ENCODE assay signal across 23 cellular contexts in genomic region chrX:150933945-150934350, GRCh38. TPM values are rescaled to one million over a fixed set of nuclear protein-coding genes. Genes with fewer than 3 reads are reported as not detected.
A peak's percentile ranks its signal among the peaks of the same experiment; 100 is the strongest.
DNase-seq lines count a peak whose midpoint lies in the region; ATAC-seq and TF ChIP-seq lines count a peak whose summit lies in the region.
"Had no signal": no experiment of that assay in that cellular context is flagged by ENCODE, and none has a peak within 500 bp of the region (broad histone marks: within the 10 kb centered on the region; RNA-seq: fewer than 3 reads in every experiment).

No MANE protein-coding gene starts in this region.

- H3K27ac ChIP-seq in GM23248 (peak overlapping the region; percentile 37; the same call in 1 of the 2 replicates), PC-3 (ENCODE audit: low read length) (no peak overlapping the region), sigmoid colon (peak overlapping the region in 3 of 4 donors; percentile 35 to 67 (median 63)), psoas muscle (no peak overlapping the region)
- no peak overlapping the region for H3K27ac ChIP-seq in naive thymus-derived CD4-positive, alpha-beta T cell (ENCODE audit: low read depth, low read length)
- H3K27ac ChIP-seq: brain microvascular endothelial cell, heart right ventricle, skin epidermis had no signal

- H4K20me1 ChIP-seq in GM23248 (ENCODE audit: insufficient read depth) (no peaks in the 10 kb centered on the region), PC-3 (ENCODE audit: low read length) (no peaks in the 10 kb centered on the region)

- H3K9me3 ChIP-seq in GM23248 (ENCODE audit: low read depth) (no peaks in the 10 kb centered on the region), PC-3 (ENCODE audit: low read length) (no peaks in the 10 kb centered on the region), sigmoid colon (peaks cover 0 to 6% (median 0%) of the 10 kb centered on the region in 4 donors), psoas muscle (no peaks in the 10 kb centered on the region)
- H3K9me3 ChIP-seq in naive thymus-derived CD4-positive, alpha-beta T cell (ENCODE audit: control insufficient read depth in 2 of 3, low read length in 3 of 3) = no peaks in the 10 kb centered on the region
- H3K9me3 ChIP-seq: uterus had no signal

- no TSS peak for BruUV-seq in PC-3 (replicated peaks; lab: Mats Ljungman, UMichigan)

- TF ChIP-seq CTCF in PC-3 (conservative IDR thresholded peaks at IDR 0.05; ENCODE audit: low read depth, low read length) = no peak
- no peak for TF ChIP-seq CTCF in sigmoid colon (IDR thresholded peaks at IDR 0.05)
- no peak for TF ChIP-seq CTCF in psoas muscle (IDR thresholded peaks at IDR 0.05)

- H2AFZ ChIP-seq in GM23248 = no peak overlapping the region
- peak overlapping the region; percentile 67 for H2AFZ ChIP-seq in PC-3 (ENCODE audit: low read length)

- H3K27me3 Mint-ChIP-seq in naive thymus-derived CD4-positive, alpha-beta T cell = peaks cover 0 to 2% (median 0%) of the 10 kb centered on the region in 5 donors
- H3K27me3 Mint-ChIP-seq: activated CD4-positive, alpha-beta memory T cell treated with anti-CD3 and anti-CD28 coated beads for 36 hours; stimulated activated memory B cell treated with anti-CD40 and anti-IgM and Interleukin-4, amounts not matched to agents 10 μg/mL and 1 μg/mL and 100 μg/mL, for 72 hours had no signal

- in situ Hi-C loops in GM23248 (cut with MboI) = no loop called here

- H3K9ac ChIP-seq in GM23248 (no peak overlapping the region), PC-3 (ENCODE audit: low read length) (no peak overlapping the region)

- H3K9me2 ChIP-seq in GM23248 (ENCODE audit: insufficient read depth) (no peaks in the 10 kb centered on the region), PC-3 (replicated peaks; ENCODE audit: low read length) (no peaks in the 10 kb centered on the region)

- H3K4me1 ChIP-seq in GM23248 (ENCODE audit: insufficient read depth) (peaks cover 6% of the 10 kb centered on the region; the same call in 1 of the 2 replicates), PC-3 (ENCODE audit: insufficient read depth, low read length) (peaks cover 14% of the 10 kb centered on the region; the same call in 1 of the 2 replicates), sigmoid colon (peaks cover 0 to 9% (median 3%) of the 10 kb centered on the region in 4 donors), psoas muscle (no peaks in the 10 kb centered on the region)
- H3K4me1 ChIP-seq in naive thymus-derived CD4-positive, alpha-beta T cell (ENCODE audit: control insufficient read depth in 2 of 2, insufficient read depth in 2 of 2, low read length in 2 of 2) = no peaks in the 10 kb centered on the region
- H3K4me1 ChIP-seq: heart right ventricle, uterus had no signal

- H3K4me2 ChIP-seq in GM23248 (ENCODE audit: unreplicated experiment) (no peak overlapping the region), PC-3 (ENCODE audit: low read length) (0 out of 2 replicates have a peak overlapping the region, but pooled peaks have one; percentile 11)

- no peak overlapping the region for H3K27ac Mint-ChIP-seq in naive thymus-derived CD4-positive, alpha-beta T cell
- H3K27ac Mint-ChIP-seq: activated CD4-positive, alpha-beta memory T cell treated with anti-CD3 and anti-CD28 coated beads for 36 hours; CD8-positive, alpha-beta T cell; dendritic cell treated with granulocyte-macrophage colony-stimulating factor and Interleukin-4, amounts not matched to agents 40 ng/mL and 50 ng/mL, for 4 days; natural killer cell; stimulated activated memory B cell treated with anti-CD40 and anti-IgM and Interleukin-4, amounts not matched to agents 10 μg/mL and 1 μg/mL and 100 μg/mL, for 72 hours had no signal

- no peaks in the 10 kb centered on the region for H3K27me3 ChIP-seq in GM23248 (replicated peaks; ENCODE audit: insufficient read depth)
- no peaks in the 10 kb centered on the region for H3K27me3 ChIP-seq in PC-3 (ENCODE audit: low read length)
- no peaks in the 10 kb centered on the region for H3K27me3 ChIP-seq in sigmoid colon
- no peaks in the 10 kb centered on the region for H3K27me3 ChIP-seq in naive thymus-derived CD4-positive, alpha-beta T cell (ENCODE audit: control insufficient read depth in 2 of 2, insufficient read depth in 2 of 2, low read length in 2 of 2)
- H3K27me3 ChIP-seq in psoas muscle (ENCODE audit: insufficient read depth in 3 of 3, low read length in 2 of 3) = peaks cover 0 to 7% (median 0%) of the 10 kb centered on the region in 3 donors
- H3K27me3 ChIP-seq: brain microvascular endothelial cell, heart right ventricle, uterus had no signal

- WGBS in GM23248 (ENCODE audit: low coverage in 1 of 2, low lambda C conversion rate in 2 of 2, missing lambda C conversion rate in 2 of 2), 2 experiments = 65 to 67% methylated on average over 5 of the region's 5 CpGs
- 61 to 74% methylated on average over 5 of the region's 5 CpGs for WGBS in sigmoid colon, 2 donors
- 67 to 82% (median 67%) methylated on average over 5 of the region's 5 CpGs for WGBS in psoas muscle, 3 donors

- CTCF ChIA-PET in PC-3 (lab: Charles Lee) = no interaction called here
- CTCF ChIA-PET in naive thymus-derived CD4-positive, alpha-beta T cell (lab: Charles Lee) = no interaction called here

- intact Hi-C loops in PC-3 (cut with micrococcal nuclease) = no loop called here
- intact Hi-C loops in sigmoid colon (cut with DNase I) = loop anchor here (2.0 kb wide), 1 partner anchor 35 kb away; the partner anchor contains the start of gene CD99L2
- intact Hi-C loops in naive thymus-derived CD4-positive, alpha-beta T cell (cut with micrococcal nuclease) = no loop called here
- intact Hi-C loops in psoas muscle (cut with DNase I) = no loop called here

- H3K36me3 ChIP-seq in GM23248 (ENCODE audit: low read depth) (no peaks in the 10 kb centered on the region), PC-3 (ENCODE audit: low read depth, low read length) (no peaks in the 10 kb centered on the region), sigmoid colon (no peaks in the 10 kb centered on the region), psoas muscle (ENCODE audit: insufficient read depth in 1 of 2, low read depth in 1 of 2) (no peaks in the 10 kb centered on the region)
- H3K36me3 ChIP-seq in naive thymus-derived CD4-positive, alpha-beta T cell (ENCODE audit: control insufficient read depth in 2 of 3, insufficient read depth in 3 of 3, low read length in 3 of 3) = no peaks in the 10 kb centered on the region
- H3K36me3 ChIP-seq: brain microvascular endothelial cell, heart right ventricle, uterus had no signal

- no peaks in the 10 kb centered on the region for H3K36me3 Mint-ChIP-seq in naive thymus-derived CD4-positive, alpha-beta T cell
- H3K36me3 Mint-ChIP-seq: activated CD4-positive, alpha-beta memory T cell treated with anti-CD3 and anti-CD28 coated beads for 36 hours; CD8-positive, alpha-beta T cell; natural killer cell; stimulated activated memory B cell treated with anti-CD40 and anti-IgM and Interleukin-4, amounts not matched to agents 10 μg/mL and 1 μg/mL and 100 μg/mL, for 72 hours had no signal

- no peaks in the 10 kb centered on the region for H3F3A ChIP-seq in GM23248 (ENCODE audit: insufficient read depth)
- no peaks in the 10 kb centered on the region for H3F3A ChIP-seq in PC-3 (ENCODE audit: low read length, unreplicated experiment)

- TF ChIP-seq EP300 in sigmoid colon (IDR thresholded peaks at IDR 0.05) = no peak

- POLR2A ChIA-PET in PC-3 (lab: Charles Lee; ENCODE audit: unreplicated experiment) = interaction anchor here (0.8 kb wide), 1 partner anchor 36 kb away, joined by 3 read pairs; no protein-coding TSS in a partner anchor
- POLR2A ChIA-PET in naive thymus-derived CD4-positive, alpha-beta T cell (lab: Charles Lee) = no interaction called here

- no peak overlapping the region for H3K4me3 Mint-ChIP-seq in naive thymus-derived CD4-positive, alpha-beta T cell
- H3K4me3 Mint-ChIP-seq: activated CD4-positive, alpha-beta memory T cell treated with anti-CD3 and anti-CD28 coated beads for 36 hours; CD8-positive, alpha-beta T cell; dendritic cell treated with granulocyte-macrophage colony-stimulating factor and Interleukin-4, amounts not matched to agents 40 ng/mL and 50 ng/mL, for 4 days; natural killer cell; stimulated activated memory B cell treated with anti-CD40 and anti-IgM and Interleukin-4, amounts not matched to agents 10 μg/mL and 1 μg/mL and 100 μg/mL, for 72 hours had no signal

- H3K79me2 ChIP-seq in GM23248 (ENCODE audit: insufficient read depth) (no peaks in the 10 kb centered on the region), PC-3 (ENCODE audit: low read length) (no peaks in the 10 kb centered on the region)

- no peaks in the 10 kb centered on the region for H3K4me1 Mint-ChIP-seq in naive thymus-derived CD4-positive, alpha-beta T cell
- H3K4me1 Mint-ChIP-seq: natural killer cell; stimulated activated memory B cell treated with anti-CD40 and anti-IgM and Interleukin-4, amounts not matched to agents 10 μg/mL and 1 μg/mL and 100 μg/mL, for 72 hours had no signal

- peak; percentile 27 for ATAC-seq in PC-3
- ATAC-seq in naive thymus-derived CD4-positive, alpha-beta T cell = no peak
- no peak for ATAC-seq in psoas muscle
- ATAC-seq: CD8-positive, alpha-beta T cell; natural killer cell; stimulated activated memory B cell treated with anti-CD40 and anti-IgM and Interleukin-4, amounts not matched to agents 10 μg/mL and 1 μg/mL and 100 μg/mL, for 72 hours had no signal

- peak; percentile 3 for DNase-seq in GM23248
- DNase-seq in PC-3 = no peak
- peak; percentile 8 for DNase-seq in fibroblast of peridontal ligament (ENCODE audit: extremely low read depth)
- DNase-seq in sigmoid colon = no peak
- no peak for DNase-seq in naive thymus-derived CD4-positive, alpha-beta T cell
- no peak for DNase-seq in activated gamma-delta T cell (lab: John Stamatoyannopoulos, UW)
- DNase-seq in psoas muscle = no peak
- DNase-seq: activated CD4-positive, alpha-beta memory T cell treated with anti-CD3 and anti-CD28 coated beads for 36 hours; activated CD4-positive, CD25-positive, alpha-beta regulatory T cell; activated effector memory CD4-positive, alpha-beta T cell treated with anti-CD3 and anti-CD28 coated beads, Interleukin-2, amount 50 U/mL, for 16 hours; CD8-positive, alpha-beta T cell; GF-D8; natural killer cell; NCI-H1417; NCI-H526; stimulated activated CD4-positive, alpha-beta T cell treated with anti-CD3 and anti-CD28 coated beads, Interleukin-1b, Interleukin-23, amount 100 ng/mL, for 48 hours; T-helper 9 cell had no signal

- peaks cover 0 to 2% (median 0%) of the 10 kb centered on the region in 11 donors for H3K9me3 Mint-ChIP-seq in naive thymus-derived CD4-positive, alpha-beta T cell
- H3K9me3 Mint-ChIP-seq: activated CD4-positive, alpha-beta memory T cell treated with anti-CD3 and anti-CD28 coated beads for 36 hours; CD8-positive, alpha-beta T cell; natural killer cell had no signal

- TF ChIP-seq POLR2A in sigmoid colon (IDR thresholded peaks at IDR 0.05) = no peak

- H3K4me3 ChIP-seq in GM23248 (no peak overlapping the region), PC-3 (ENCODE audit: low read length) (no peak overlapping the region), sigmoid colon (no peak overlapping the region), psoas muscle (no peak overlapping the region)
- no peak overlapping the region for H3K4me3 ChIP-seq in naive thymus-derived CD4-positive, alpha-beta T cell (ENCODE audit: low read length)
- H3K4me3 ChIP-seq: heart right ventricle, skin epidermis, uterus had no signal

RNA-seq across cellular contexts. Expression of gene CD99L2, which starts 35.5 kb away (rescaled TPM):
- total RNA-seq in GM23248 (2014; rRNA removed; shearing (Covaris generic)) = 71.7 and 76.0 TPM in 2 replicates
- 37.8 and 37.9 TPM in 2 replicates for polyA plus RNA-seq in GM23248 (2016; fragmentation: Nextera tagmentation; extraction: Ambion mirVana)
- 9.4 and 10.9 TPM in 2 replicates for total RNA-seq in PC-3 (2014; rRNA removed)
- total RNA-seq in sigmoid colon = 10 to 100 TPM; 55.8 to 62.6 (median 59.5) TPM
- polyA plus RNA-seq in sigmoid colon = 10 to 100 TPM in 1 of 3 donors, 1 to 10 TPM in 2; 4.8 to 20.0 (median 4.9) TPM
- total RNA-seq in naive thymus-derived CD4-positive, alpha-beta T cell = 10 to 100 TPM; 14.3 to 20.4 (median 15.6) TPM
- polyA plus RNA-seq in naive thymus-derived CD4-positive, alpha-beta T cell = 10 to 100 TPM; 16.2 to 16.7 TPM
- 100 to 1,000 TPM; 106 to 173 (median 136) TPM for total RNA-seq in psoas muscle
- 100 to 1,000 TPM in 2 of 3 donors, 10 to 100 TPM in 1; 62.7 to 154 (median 104) TPM for polyA plus RNA-seq in psoas muscle

RNA-seq across cellular contexts. Expression of gene HMGB3, which starts 49.2 kb away (rescaled TPM):
- 6.5 and 12.1 TPM in 2 replicates for total RNA-seq in GM23248 (2014; rRNA removed; shearing (Covaris generic))
- 31.7 and 33.3 TPM in 2 replicates for polyA plus RNA-seq in GM23248 (2016; fragmentation: Nextera tagmentation; extraction: Ambion mirVana)
- 57.2 and 95.0 TPM in 2 replicates for total RNA-seq in PC-3 (2014; rRNA removed)
- total RNA-seq in sigmoid colon = 1 to 10 TPM; 2.5 to 3.9 (median 2.7) TPM
- polyA plus RNA-seq in sigmoid colon = 10 to 100 TPM; 28.4 to 46.4 (median 30.6) TPM
- total RNA-seq in naive thymus-derived CD4-positive, alpha-beta T cell = 10 to 100 TPM in 1 of 5 experiments, 1 to 10 TPM in 2, under 1 TPM in 2; 0.51 to 23.5 (median 2.6) TPM
- polyA plus RNA-seq in naive thymus-derived CD4-positive, alpha-beta T cell = under 1 TPM; 0.29 to 0.51 TPM
- total RNA-seq in psoas muscle = 10 to 100 TPM; 14.1 to 89.2 (median 27.1) TPM
- polyA plus RNA-seq in psoas muscle = 100 to 1,000 TPM in 1 of 3 donors, 10 to 100 TPM in 2; 22.6 to 108 (median 44.1) TPM

Comparison
In these comparisons a context has a peak if more than half of its experiments do, and no peak if none do; other contexts are left out.
1. DNase-seq: peak in GM23248 (single experiment) and fibroblast of peridontal ligament (single experiment); none in PC-3 (single experiment), sigmoid colon (single experiment), naive thymus-derived CD4-positive, alpha-beta T cell (0 of 9), activated gamma-delta T cell (single experiment) and psoas muscle (0 of 2).
2. H3K27ac ChIP-seq: peak in GM23248 (single experiment) and sigmoid colon (3 of 4); none in PC-3 (single experiment), naive thymus-derived CD4-positive, alpha-beta T cell (single experiment) and psoas muscle (single experiment).